8 cellular contexts compared by ENCODE assay signal in genomic region chr5:35924950-35925722, GRCh38. TPM values are rescaled to one million over a fixed set of nuclear protein-coding genes. Genes with fewer than 3 reads are reported as not detected.
A peak's percentile ranks its signal among the peaks of the same experiment; 100 is the strongest.
DNase-seq lines count a peak whose midpoint lies in the region; ATAC-seq, FAIRE-seq and TF ChIP-seq lines count a peak whose summit lies in the region.

No MANE protein-coding gene starts in this region.

- H3K27ac ChIP-seq in upper lobe of right lung, result no peak overlapping the region

- peaks cover 4% of the 10 kb centered on the region for H3K27me3 ChIP-seq in upper lobe of right lung

- TF ChIP-seq CTCF in AG09309 (IDR thresholded peaks at IDR 0.05; ENCODE audit: control insufficient read depth, insufficient read depth, low read depth, low read length, missing control alignments) (peak; percentile 92), upper lobe of right lung (IDR thresholded peaks at IDR 0.05) (peak; percentile 64)

- DNase-seq in AG09309 (ENCODE audit: low read depth), result peak; percentile 45
- DNase-seq in SHP77 (lab: John Stamatoyannopoulos, UW), result peak; percentile 42 to 82
- DNase-seq in activated gamma-delta T cell treated with Interleukin-2 at 50 U/mL for 16 hours, result peak; percentile 80
- DNase-seq in frontal cortex (ENCODE audit: low spot score in 2 of 2), result peak; percentile 15 to 42
- peak; percentile 65 for DNase-seq in pons (ENCODE audit: low spot score)
- DNase-seq in upper lobe of right lung, result peak; percentile 77

- no peak for FAIRE-seq in frontal cortex (lab: Jason Lieb, UNC)

- no peaks in the 10 kb centered on the region for H3K36me3 ChIP-seq in upper lobe of right lung

- ATAC-seq in GM18858 (IDR thresholded peaks at IDR 0.05; ENCODE audit: unreplicated experiment) (peak; percentile 68), HG03565 (IDR thresholded peaks at IDR 0.05; ENCODE audit: unreplicated experiment) (peak; percentile 65), upper lobe of right lung (peak; percentile 87)

- H3K9me3 ChIP-seq in upper lobe of right lung, result no peaks in the 10 kb centered on the region

- H3K4me3 ChIP-seq in AG09309 (ENCODE audit: control insufficient read depth, low read depth, low read length) (peak overlapping the region; percentile 9; the same call in 1 of the 2 replicates), upper lobe of right lung (no peak overlapping the region)

- intact Hi-C loops in upper lobe of right lung (cut with DNase I), result loop anchor here (10.0 kb wide), 3 partner anchors 150 to 840 kb away; partner anchors contain the start of gene SPEF2

- H3K4me1 ChIP-seq in upper lobe of right lung, result peaks cover 7% of the 10 kb centered on the region

RNA-seq across cellular contexts. Expression of gene CAPSL, which starts 13.3 kb away (rescaled TPM):
- total RNA-seq in frontal cortex (not detected), upper lobe of right lung (not detected)

Comparison
In these comparisons a context has a peak if more than half of its experiments do, and no peak if none do; other contexts are left out.
1. DNase-seq: peak in every context shown above with its lines; median percentile 80 in activated gamma-delta T cell treated with Interleukin-2 at 50 U/mL for 16 hours; 77 in upper lobe of right lung; 65 in pons; 62 in SHP77; 45 in AG09309; 28 in frontal cortex.